ENCODE assay signal across 11 cellular contexts in the genomic region with DNA sequence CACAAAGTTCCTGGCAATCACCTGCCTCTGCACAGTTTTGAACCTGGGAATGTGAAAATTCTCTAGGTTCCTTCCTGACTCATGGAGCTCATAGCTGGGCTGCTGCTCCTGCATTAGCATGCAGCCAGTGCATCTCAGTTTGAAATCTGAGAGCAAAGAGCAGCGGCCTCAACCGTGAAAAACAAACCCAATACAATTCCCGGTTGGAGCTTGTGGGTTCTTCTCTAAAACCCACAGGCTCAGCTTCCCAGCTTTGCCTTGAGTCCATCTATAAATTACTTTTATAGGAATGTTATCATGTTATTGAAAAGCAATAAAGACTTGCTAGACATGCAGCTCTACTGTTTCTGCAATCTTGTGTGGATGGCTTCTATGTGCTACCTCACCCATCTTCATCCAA.
DNase-seq lines count a peak whose midpoint lies in the region; FAIRE-seq and TF ChIP-seq lines count a peak whose summit lies in the region.
"Had no signal": no experiment of that assay in that cellular context is flagged by ENCODE, and none has a peak within 500 bp of the region (broad histone marks: within the 10 kb centered on the region; RNA-seq: fewer than 3 reads in every experiment).

No MANE protein-coding gene starts in this region.

- H2BK15ac ChIP-seq in H1 (ENCODE audit: low read length): no peak overlapping the region

- H3K27me3 ChIP-seq in astrocyte (ENCODE audit: insufficient read depth, low read length): peaks cover 42% of the 10 kb centered on the region
- H3K27me3 ChIP-seq in H1 (replicated peaks in 1 of 4; ENCODE audit: control insufficient read depth in 3 of 4, extremely low read depth in 1 of 4, insufficient read depth in 3 of 4, low read length in 3 of 4): no peaks in the 10 kb centered on the region

- no peak overlapping the region for H2BK5ac ChIP-seq in H1 (ENCODE audit: low read depth, low read length)

- H4K8ac ChIP-seq in H1 (ENCODE audit: extremely low read depth, insufficient read depth, low read length): no peak overlapping the region

- no peaks in the 10 kb centered on the region for H3K79me1 ChIP-seq in H1 (ENCODE audit: low read depth, low read length)

- H3K36me3 ChIP-seq in astrocyte (ENCODE audit: insufficient read depth, low read length) (no peaks in the 10 kb centered on the region), H1 (ENCODE audit: control insufficient read depth in 2 of 4, insufficient read depth in 4 of 4, low read length in 3 of 4) (no peaks in the 10 kb centered on the region)

- H3K9me3 Mint-ChIP-seq in astrocyte (ENCODE audit: unreplicated experiment) (no peaks in the 10 kb centered on the region), nephron (peaks cover 10% of the 10 kb centered on the region), endothelial cell (ENCODE audit: unreplicated experiment) (no peaks in the 10 kb centered on the region)

- no peak overlapping the region for H2BK20ac ChIP-seq in H1 (ENCODE audit: low read length)

- no peak overlapping the region for H3K18ac ChIP-seq in H1 (ENCODE audit: extremely low read depth, low read length)

- H3K27ac ChIP-seq in astrocyte (ENCODE audit: low read depth, low read length) (no peak overlapping the region), H1 (ENCODE audit: low read depth, low read length) (no peak overlapping the region)
- H3K27ac ChIP-seq: HL-60 had no signal

- H3K9ac ChIP-seq in astrocyte (ENCODE audit: low read length) (no peak overlapping the region), H1 (replicated peaks in 1 of 4; ENCODE audit: extremely low read depth in 1 of 4, low read depth in 3 of 4, low read length in 3 of 4) (no peak overlapping the region)

- peaks cover 16% of the 10 kb centered on the region for H3K4me1 Mint-ChIP-seq in astrocyte (ENCODE audit: low read depth, unreplicated experiment)
- peaks cover 40% of the 10 kb centered on the region for H3K4me1 Mint-ChIP-seq in nephron
- H3K4me1 Mint-ChIP-seq in endothelial cell (ENCODE audit: unreplicated experiment): no peaks in the 10 kb centered on the region
- H3K4me1 Mint-ChIP-seq: CD8-positive, alpha-beta memory T cell had no signal

- DNase-seq in astrocyte (ENCODE audit: low read depth) (peak; percentile 28), H1 (ENCODE audit: low read depth in 1 of 2, low spot score in 2 of 2) (no peak), stromal cell of bone marrow (ENCODE audit: low read depth) (peak; percentile 77), endothelial cell (ENCODE audit: low spot score) (no peak)
- no peak for DNase-seq in central memory CD4-positive, alpha-beta T cell
- DNase-seq in stimulated activated CD4-positive, alpha-beta T cell treated with anti-CD3 and anti-CD28 coated beads, Interleukin-2, amount 100 ng/mL, for 24 hours: no peak
- DNase-seq: Caco-2; CD8-positive, alpha-beta memory T cell had no signal

- no peak overlapping the region for H3K4me3 ChIP-seq in astrocyte (ENCODE audit: insufficient read depth, low read depth, low read length)
- H3K4me3 ChIP-seq in H1 (ENCODE audit: extremely low read depth in 1 of 4, insufficient read depth in 2 of 4, low read depth in 3 of 4, low read length in 4 of 4): no peak overlapping the region

- POLR2A ChIA-PET in H1 (lab: Charles Lee; ENCODE audit: partially characterized antibody): no interaction called here

- H2BK120ac ChIP-seq in H1 (replicated peaks; ENCODE audit: low read depth, low read length): no peak overlapping the region

- TF ChIP-seq EP300 in H1 (IDR thresholded peaks at IDR 0.05; ENCODE audit: borderline replicate concordance in 1 of 2, low read depth in 2 of 2, low read length in 2 of 2): no peak

- no peaks in the 10 kb centered on the region for H3K36me3 Mint-ChIP-seq in astrocyte (ENCODE audit: low read depth, unreplicated experiment)
- no peaks in the 10 kb centered on the region for H3K36me3 Mint-ChIP-seq in nephron (ENCODE audit: low read depth)
- no peaks in the 10 kb centered on the region for H3K36me3 Mint-ChIP-seq in endothelial cell (ENCODE audit: low read depth, unreplicated experiment)
- H3K36me3 Mint-ChIP-seq: CD8-positive, alpha-beta memory T cell had no signal

- H4K5ac ChIP-seq in H1 (ENCODE audit: insufficient read length, low read depth, low read length): no peak overlapping the region

- no peak overlapping the region for H3K27ac Mint-ChIP-seq in astrocyte (ENCODE audit: unreplicated experiment)
- peak overlapping the region in 2 of 3 experiments; percentile 50 to 54 for H3K27ac Mint-ChIP-seq in nephron
- no peak overlapping the region for H3K27ac Mint-ChIP-seq in endothelial cell (ENCODE audit: unreplicated experiment)
- H3K27ac Mint-ChIP-seq: CD8-positive, alpha-beta memory T cell had no signal

- H3K27me3 Mint-ChIP-seq in astrocyte (ENCODE audit: low read depth, unreplicated experiment): no peaks in the 10 kb centered on the region
- H3K27me3 Mint-ChIP-seq in nephron (ENCODE audit: low read depth): no peaks in the 10 kb centered on the region
- H3K27me3 Mint-ChIP-seq in endothelial cell (ENCODE audit: unreplicated experiment): peaks cover 1% of the 10 kb centered on the region

- no peak overlapping the region for H2BK12ac ChIP-seq in H1 (ENCODE audit: low read depth, low read length)

- no peak overlapping the region for H2AFZ ChIP-seq in astrocyte (ENCODE audit: low read depth, low read length)
- H2AFZ ChIP-seq in H1 (ENCODE audit: low read length): 0 out of 2 replicates have a peak overlapping the region, but pooled peaks have one; percentile 33

- H3K79me2 ChIP-seq in astrocyte (ENCODE audit: insufficient read depth, low read length) (no peaks in the 10 kb centered on the region), H1 (ENCODE audit: control insufficient read depth in 1 of 2, insufficient read depth in 2 of 2, low read length in 2 of 2) (no peaks in the 10 kb centered on the region)

- H3K14ac ChIP-seq in H1 (ENCODE audit: insufficient read length): no peak overlapping the region

- H4K91ac ChIP-seq in H1 (replicated peaks; ENCODE audit: insufficient read length, low read length): no peak overlapping the region

- no peak overlapping the region for H3K23ac ChIP-seq in H1 (ENCODE audit: insufficient read length)

- CTCF ChIA-PET in H1 (lab: Charles Lee; ENCODE audit: partially characterized antibody): interaction anchor here (0.9 to 1.1 kb wide), 3 partner anchors 9 to 118 kb away, joined by 3 read pairs; no protein-coding TSS in a partner anchor

- H3K56ac ChIP-seq in H1 (replicated peaks; ENCODE audit: insufficient read length, low read depth, low read length): no peak overlapping the region

- H3K4me3 Mint-ChIP-seq in astrocyte (ENCODE audit: unreplicated experiment): no peak overlapping the region
- no peak overlapping the region for H3K4me3 Mint-ChIP-seq in nephron
- no peak overlapping the region for H3K4me3 Mint-ChIP-seq in endothelial cell (ENCODE audit: unreplicated experiment)
- H3K4me3 Mint-ChIP-seq: CD8-positive, alpha-beta memory T cell had no signal

- FAIRE-seq in astrocyte (lab: Jason Lieb, UNC): no peak
- FAIRE-seq in H1 (lab: Jason Lieb, UNC): no peak
- FAIRE-seq: H54 had no signal

- no peak overlapping the region for H3K4ac ChIP-seq in H1 (replicated peaks; ENCODE audit: insufficient read length, low read depth, low read length)

- H2AK5ac ChIP-seq in H1 (ENCODE audit: low read depth, low read length): no peak overlapping the region

- H3K9me3 ChIP-seq in astrocyte (ENCODE audit: insufficient read depth, low read depth, low read length) (no peaks in the 10 kb centered on the region), H1 (ENCODE audit: insufficient read depth in 2 of 2, low read depth in 1 of 2, low read length in 1 of 2) (no peaks in the 10 kb centered on the region)

- TF ChIP-seq POLR2A in H1 (IDR thresholded peaks at IDR 0.05; ENCODE audit: control extremely low read depth in 1 of 2, low read depth in 2 of 2, low read length in 2 of 2): no peak

- no peaks in the 10 kb centered on the region for H3K23me2 ChIP-seq in H1 (ENCODE audit: low read depth, low read length)

- H3K4me2 ChIP-seq in astrocyte (ENCODE audit: low read length): no peak overlapping the region
- no peak overlapping the region for H3K4me2 ChIP-seq in H1 (ENCODE audit: insufficient read depth in 1 of 2, low read depth in 2 of 2, low read length in 2 of 2)

- TF ChIP-seq RAD21 in H1 (IDR thresholded peaks at IDR 0.05 in 1 of 2, conservative IDR thresholded peaks at IDR 0.05 in 1 of 2; ENCODE audit: low read depth in 2 of 2, low read length in 2 of 2): no peak

- H3K4me1 ChIP-seq in astrocyte (ENCODE audit: insufficient read depth, low read length) (peaks cover 17% of the 10 kb centered on the region), H1 (replicated peaks in 1 of 4; ENCODE audit: control insufficient read depth in 3 of 4, insufficient read depth in 4 of 4, low read length in 3 of 4) (no peaks in the 10 kb centered on the region)
- H3K4me1 ChIP-seq: Caco-2 had no signal

- H4K20me1 ChIP-seq in astrocyte (ENCODE audit: insufficient read depth, low read length) (no peaks in the 10 kb centered on the region), H1 (replicated peaks in 1 of 2; ENCODE audit: control insufficient read depth in 1 of 2, insufficient read depth in 2 of 2, low read length in 2 of 2) (no peaks in the 10 kb centered on the region)

- WGBS in H1 (ENCODE audit: extremely low coverage in 1 of 2, insufficient coverage in 1 of 2, insufficient read length in 1 of 2, insufficient replicate concordance in 2 of 2, low coverage in 1 of 2, low lambda C conversion rate in 2 of 2, missing lambda C conversion rate in 1 of 2), 2 experiments: 75% methylated on average over 3 of the region's 3 CpGs; no CpG with 5 or more reads in 1 of the 2 experiments

- TF ChIP-seq CTCF in astrocyte (IDR thresholded peaks at IDR 0.05; ENCODE audit: insufficient read depth, low read depth, low read length) (no peak), H1 (IDR thresholded peaks at IDR 0.05; ENCODE audit: control extremely low read depth in 1 of 3, insufficient read depth in 1 of 3, low read depth in 1 of 3, low read length in 3 of 3) (no peak), nephron (IDR thresholded peaks at IDR 0.05; ENCODE audit: unreplicated experiment in 3 of 3) (no peak), endothelial cell (IDR thresholded peaks at IDR 0.05; ENCODE audit: unreplicated experiment) (no peak)

TF ChIP-seq in H1, 55 proteins besides CTCF, POLR2A, EP300 and RAD21 (continues in another document):
- TF ChIP-seq CTBP2 (IDR thresholded peaks at IDR 0.05; ENCODE audit: borderline replicate concordance, insufficient read depth, insufficient read length, low read length) (no peak), TAF7 (optimal IDR thresholded peaks at IDR 0.05; ENCODE audit: borderline replicate concordance, low read depth, low read length) (no peak), RXRA (IDR thresholded peaks at IDR 0.05; ENCODE audit: insufficient read depth, low read depth, low read length) (no peak), TAF1 (IDR thresholded peaks at IDR 0.05; ENCODE audit: low read depth, low read length) (no peak), TCF12 (IDR thresholded peaks at IDR 0.05; ENCODE audit: low read depth, low read length) (no peak)
- TF ChIP-seq, protein P1, sequence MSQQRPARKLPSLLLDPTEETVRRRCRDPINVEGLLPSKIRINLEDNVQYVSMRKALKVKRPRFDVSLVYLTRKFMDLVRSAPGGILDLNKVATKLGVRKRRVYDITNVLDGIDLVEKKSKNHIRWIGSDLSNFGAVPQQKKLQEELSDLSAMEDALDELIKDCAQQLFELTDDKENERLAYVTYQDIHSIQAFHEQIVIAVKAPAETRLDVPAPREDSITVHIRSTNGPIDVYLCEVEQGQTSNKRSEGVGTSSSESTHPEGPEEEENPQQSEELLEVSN (IDR thresholded peaks at IDR 0.05): no peak

Comparison
In these comparisons a context has a peak if more than half of its experiments do, and no peak if none do; other contexts are left out.
1. DNase-seq: peak in astrocyte (single experiment) and stromal cell of bone marrow (single experiment); none in H1 (0 of 2), central memory CD4-positive, alpha-beta T cell (single experiment), stimulated activated CD4-positive, alpha-beta T cell treated with anti-CD3 and anti-CD28 coated beads, Interleukin-2, amount 100 ng/mL, for 24 hours (0 of 2) and endothelial cell (single experiment).
2. H3K27ac Mint-ChIP-seq: peak in nephron (2 of 3); none in astrocyte (single experiment) and endothelial cell (single experiment).